Comparison of ENCODE assay signal across 1 cellular context in the genomic region with DNA sequence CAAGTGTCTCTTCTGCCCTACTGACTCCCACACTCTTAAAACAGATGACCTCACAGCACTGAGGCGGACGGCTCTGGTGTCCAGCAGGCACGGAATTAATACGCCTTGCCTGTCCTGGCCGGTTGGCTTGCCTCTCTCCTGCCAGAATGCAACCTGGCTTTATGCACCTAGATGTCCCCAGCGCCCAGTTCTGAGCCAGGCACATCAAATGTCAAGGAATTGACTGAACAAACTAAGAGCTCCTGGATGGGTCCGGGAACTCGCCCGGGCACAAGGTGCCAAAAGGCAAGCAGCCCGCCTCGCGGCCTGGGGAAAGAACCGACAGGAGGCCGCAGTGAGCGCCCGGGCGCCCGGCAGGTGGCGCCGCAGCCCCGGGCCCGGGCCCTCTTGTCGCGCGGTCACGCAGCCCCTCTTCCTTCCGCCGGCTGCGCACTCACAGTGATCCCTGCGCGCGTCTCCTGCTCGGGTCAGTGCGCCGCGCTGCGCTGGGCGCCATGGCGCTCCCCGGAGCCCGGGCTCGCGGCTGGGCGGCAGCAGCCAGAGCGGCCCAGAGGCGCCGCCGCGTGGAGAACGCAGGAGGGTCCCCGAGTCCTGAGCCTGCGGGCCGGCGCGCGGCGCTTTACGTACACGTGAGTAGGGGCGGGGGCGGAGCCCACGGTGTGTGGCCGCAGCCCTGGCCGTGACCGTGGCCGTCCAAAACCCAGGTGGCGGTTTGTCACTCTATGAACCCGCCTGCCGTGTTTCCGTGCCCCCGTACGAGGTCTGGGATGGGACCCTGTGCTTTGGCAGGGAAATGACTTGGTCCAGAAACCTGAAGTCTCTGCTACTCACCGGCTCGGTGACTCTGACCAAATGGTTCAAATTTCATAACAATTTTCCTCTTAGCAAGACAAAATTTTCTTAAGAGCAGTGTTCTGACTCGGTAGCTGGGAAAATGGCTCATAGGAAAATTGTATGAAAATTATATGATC.
TF ChIP-seq lines count a peak whose summit lies in the region.

RSAD1 (plus strand) TSS at position 470 of the 971 bp plus-strand sequence; CDS start at position 495, 25 bp downstream.

TF ChIP-seq in HepG2, 621 proteins besides CTCF, POLR2A, EP300 and RAD21 (continued from another document and continues in another):
- TF ChIP-seq TRAFD1 (CRISPR knock-in tag; IDR thresholded peaks at IDR 0.05; ENCODE audit: borderline replicate concordance): no peak
- TF ChIP-seq ZNF672 (CRISPR knock-in tag; IDR thresholded peaks at IDR 0.05): no peak
- peak; percentile 98 for TF ChIP-seq ARNT2 (CRISPR knock-in tag; IDR thresholded peaks at IDR 0.05; ENCODE audit: low read depth)
- TF ChIP-seq BORCS8-MEF2B (CRISPR knock-in tag; IDR thresholded peaks at IDR 0.05): no peak; the same call in none of the 2 replicates
- TF ChIP-seq YEATS2 (CRISPR knock-in tag; IDR thresholded peaks at IDR 0.05; ENCODE audit: borderline replicate concordance): peak; percentile 69; the same call in 1 of the 2 replicates
- TF ChIP-seq HDAC6 (IDR thresholded peaks at IDR 0.05; ENCODE audit: low read depth, low read length): no peak
- TF ChIP-seq ZNF256 (CRISPR knock-in tag; conservative IDR thresholded peaks at IDR 0.05): 0 out of 2 replicates have a peak, but pooled peaks have one; percentile 59
- TF ChIP-seq, protein P1, sequence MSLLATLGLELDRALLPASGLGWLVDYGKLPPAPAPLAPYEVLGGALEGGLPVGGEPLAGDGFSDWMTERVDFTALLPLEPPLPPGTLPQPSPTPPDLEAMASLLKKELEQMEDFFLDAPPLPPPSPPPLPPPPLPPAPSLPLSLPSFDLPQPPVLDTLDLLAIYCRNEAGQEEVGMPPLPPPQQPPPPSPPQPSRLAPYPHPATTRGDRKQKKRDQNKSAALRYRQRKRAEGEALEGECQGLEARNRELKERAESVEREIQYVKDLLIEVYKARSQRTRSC (CRISPR knock-in tag; IDR thresholded peaks at IDR 0.05; ENCODE audit: low read depth): peak; percentile 89; the same call in 1 of the 2 replicates
- no peak for TF ChIP-seq ATAD3A (CRISPR knock-in tag; IDR thresholded peaks at IDR 0.05)
- 0 out of 2 replicates have a peak, but pooled peaks have one; percentile 45 for TF ChIP-seq ADNP (CRISPR knock-in tag; IDR thresholded peaks at IDR 0.05)
- TF ChIP-seq SSRP1 (CRISPR knock-in tag; IDR thresholded peaks at IDR 0.05): peak; percentile 19; the same call in 1 of the 2 replicates
- TF ChIP-seq NPAS2 (CRISPR knock-in tag; IDR thresholded peaks at IDR 0.05; ENCODE audit: borderline replicate concordance): no peak
- TF ChIP-seq, protein P2, sequence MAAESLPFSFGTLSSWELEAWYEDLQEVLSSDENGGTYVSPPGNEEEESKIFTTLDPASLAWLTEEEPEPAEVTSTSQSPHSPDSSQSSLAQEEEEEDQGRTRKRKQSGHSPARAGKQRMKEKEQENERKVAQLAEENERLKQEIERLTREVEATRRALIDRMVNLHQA (CRISPR knock-in tag; IDR thresholded peaks at IDR 0.05): no peak
- peak; percentile 98; the same call in 1 of the 2 replicates for TF ChIP-seq ZNF816 (CRISPR knock-in tag; IDR thresholded peaks at IDR 0.05; ENCODE audit: borderline replicate concordance)
- TF ChIP-seq AHR (CRISPR knock-in tag; IDR thresholded peaks at IDR 0.05): no peak; the same call in 1 of the 2 replicates
- peak; percentile 84; the same call in 1 of the 2 replicates for TF ChIP-seq ZBTB46 (CRISPR knock-in tag; IDR thresholded peaks at IDR 0.05; ENCODE audit: borderline replicate concordance)
- TF ChIP-seq ZNF652 (CRISPR knock-in tag; IDR thresholded peaks at IDR 0.05; ENCODE audit: borderline replicate concordance, low read depth): no peak
- TF ChIP-seq, protein P3, sequence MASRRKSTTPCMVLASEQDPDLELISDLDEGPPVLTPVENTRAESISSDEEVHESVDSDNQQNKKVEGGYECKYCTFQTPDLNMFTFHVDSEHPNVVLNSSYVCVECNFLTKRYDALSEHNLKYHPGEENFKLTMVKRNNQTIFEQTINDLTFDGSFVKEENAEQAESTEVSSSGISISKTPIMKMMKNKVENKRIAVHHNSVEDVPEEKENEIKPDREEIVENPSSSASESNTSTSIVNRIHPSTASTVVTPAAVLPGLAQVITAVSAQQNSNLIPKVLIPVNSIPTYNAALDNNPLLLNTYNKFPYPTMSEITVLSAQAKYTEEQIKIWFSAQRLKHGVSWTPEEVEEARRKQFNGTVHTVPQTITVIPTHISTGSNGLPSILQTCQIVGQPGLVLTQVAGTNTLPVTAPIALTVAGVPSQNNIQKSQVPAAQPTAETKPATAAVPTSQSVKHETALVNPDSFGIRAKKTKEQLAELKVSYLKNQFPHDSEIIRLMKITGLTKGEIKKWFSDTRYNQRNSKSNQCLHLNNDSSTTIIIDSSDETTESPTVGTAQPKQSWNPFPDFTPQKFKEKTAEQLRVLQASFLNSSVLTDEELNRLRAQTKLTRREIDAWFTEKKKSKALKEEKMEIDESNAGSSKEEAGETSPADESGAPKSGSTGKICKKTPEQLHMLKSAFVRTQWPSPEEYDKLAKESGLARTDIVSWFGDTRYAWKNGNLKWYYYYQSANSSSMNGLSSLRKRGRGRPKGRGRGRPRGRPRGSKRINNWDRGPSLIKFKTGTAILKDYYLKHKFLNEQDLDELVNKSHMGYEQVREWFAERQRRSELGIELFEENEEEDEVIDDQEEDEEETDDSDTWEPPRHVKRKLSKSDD (CRISPR knock-in tag; IDR thresholded peaks at IDR 0.05; ENCODE audit: low read depth): peak; percentile 77; the same call in 1 of the 2 replicates
- peak; percentile 92 for TF ChIP-seq SALL2 (CRISPR knock-in tag; IDR thresholded peaks at IDR 0.05)
- TF ChIP-seq, protein P4, sequence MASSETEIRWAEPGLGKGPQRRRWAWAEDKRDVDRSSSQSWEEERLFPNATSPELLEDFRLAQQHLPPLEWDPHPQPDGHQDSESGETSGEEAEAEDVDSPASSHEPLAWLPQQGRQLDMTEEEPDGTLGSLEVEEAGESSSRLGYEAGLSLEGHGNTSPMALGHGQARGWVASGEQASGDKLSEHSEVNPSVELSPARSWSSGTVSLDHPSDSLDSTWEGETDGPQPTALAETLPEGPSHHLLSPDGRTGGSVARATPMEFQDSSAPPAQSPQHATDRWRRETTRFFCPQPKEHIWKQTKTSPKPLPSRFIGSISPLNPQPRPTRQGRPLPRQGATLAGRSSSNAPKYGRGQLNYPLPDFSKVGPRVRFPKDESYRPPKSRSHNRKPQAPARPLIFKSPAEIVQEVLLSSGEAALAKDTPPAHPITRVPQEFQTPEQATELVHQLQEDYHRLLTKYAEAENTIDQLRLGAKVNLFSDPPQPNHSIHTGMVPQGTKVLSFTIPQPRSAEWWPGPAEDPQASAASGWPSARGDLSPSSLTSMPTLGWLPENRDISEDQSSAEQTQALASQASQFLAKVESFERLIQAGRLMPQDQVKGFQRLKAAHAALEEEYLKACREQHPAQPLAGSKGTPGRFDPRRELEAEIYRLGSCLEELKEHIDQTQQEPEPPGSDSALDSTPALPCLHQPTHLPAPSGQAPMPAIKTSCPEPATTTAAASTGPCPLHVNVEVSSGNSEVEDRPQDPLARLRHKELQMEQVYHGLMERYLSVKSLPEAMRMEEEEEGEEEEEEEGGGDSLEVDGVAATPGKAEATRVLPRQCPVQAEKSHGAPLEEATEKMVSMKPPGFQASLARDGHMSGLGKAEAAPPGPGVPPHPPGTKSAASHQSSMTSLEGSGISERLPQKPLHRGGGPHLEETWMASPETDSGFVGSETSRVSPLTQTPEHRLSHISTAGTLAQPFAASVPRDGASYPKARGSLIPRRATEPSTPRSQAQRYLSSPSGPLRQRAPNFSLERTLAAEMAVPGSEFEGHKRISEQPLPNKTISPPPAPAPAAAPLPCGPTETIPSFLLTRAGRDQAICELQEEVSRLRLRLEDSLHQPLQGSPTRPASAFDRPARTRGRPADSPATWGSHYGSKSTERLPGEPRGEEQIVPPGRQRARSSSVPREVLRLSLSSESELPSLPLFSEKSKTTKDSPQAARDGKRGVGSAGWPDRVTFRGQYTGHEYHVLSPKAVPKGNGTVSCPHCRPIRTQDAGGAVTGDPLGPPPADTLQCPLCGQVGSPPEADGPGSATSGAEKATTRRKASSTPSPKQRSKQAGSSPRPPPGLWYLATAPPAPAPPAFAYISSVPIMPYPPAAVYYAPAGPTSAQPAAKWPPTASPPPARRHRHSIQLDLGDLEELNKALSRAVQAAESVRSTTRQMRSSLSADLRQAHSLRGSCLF (CRISPR knock-in tag; IDR thresholded peaks at IDR 0.05; ENCODE audit: borderline replicate concordance): no peak
- peak; percentile 77; the same call in 1 of the 2 replicates for TF ChIP-seq ZNF558 (CRISPR knock-in tag; IDR thresholded peaks at IDR 0.05; ENCODE audit: borderline replicate concordance)
- TF ChIP-seq KLF12 (CRISPR knock-in tag; IDR thresholded peaks at IDR 0.05; ENCODE audit: borderline replicate concordance): peak; percentile 73; the same call in 1 of the 2 replicates
- peak; percentile 76; the same call in 1 of the 2 replicates for TF ChIP-seq TMF1 (CRISPR knock-in tag; IDR thresholded peaks at IDR 0.05; ENCODE audit: low read depth)
- TF ChIP-seq SPEN (CRISPR knock-in tag; IDR thresholded peaks at IDR 0.05; ENCODE audit: low read depth): peak; percentile 95
- TF ChIP-seq MTF2 (CRISPR knock-in tag; IDR thresholded peaks at IDR 0.05; ENCODE audit: borderline replicate concordance): peak; percentile 25; the same call in 1 of the 2 replicates
- TF ChIP-seq ZNF446 (CRISPR knock-in tag; IDR thresholded peaks at IDR 0.05): no peak; the same call in 1 of the 2 replicates
- peak; percentile 55; the same call in 1 of the 2 replicates for TF ChIP-seq GFI1 (CRISPR knock-in tag; IDR thresholded peaks at IDR 0.05; ENCODE audit: borderline replicate concordance)
- no peak for TF ChIP-seq ZNF292 (CRISPR knock-in tag; IDR thresholded peaks at IDR 0.05; ENCODE audit: borderline replicate concordance, low read depth)
- peak; percentile 43; the same call in 1 of the 2 replicates for TF ChIP-seq ZSCAN22 (CRISPR knock-in tag; IDR thresholded peaks at IDR 0.05)
- 0 out of 2 replicates have a peak, but pooled peaks have one; percentile 23 for TF ChIP-seq GATAD2A (CRISPR knock-in tag; IDR thresholded peaks at IDR 0.05)
- TF ChIP-seq PRDM4 (CRISPR knock-in tag; IDR thresholded peaks at IDR 0.05; ENCODE audit: borderline replicate concordance): no peak
- peak; percentile 91 for TF ChIP-seq KAT8 (CRISPR knock-in tag; IDR thresholded peaks at IDR 0.05)
- peak; percentile 72; the same call in 1 of the 2 replicates for TF ChIP-seq ZNF572 (CRISPR knock-in tag; IDR thresholded peaks at IDR 0.05)
- peak; percentile 93 for TF ChIP-seq ZSCAN20 (CRISPR knock-in tag; IDR thresholded peaks at IDR 0.05; ENCODE audit: borderline replicate concordance)
- TF ChIP-seq, protein P5, sequence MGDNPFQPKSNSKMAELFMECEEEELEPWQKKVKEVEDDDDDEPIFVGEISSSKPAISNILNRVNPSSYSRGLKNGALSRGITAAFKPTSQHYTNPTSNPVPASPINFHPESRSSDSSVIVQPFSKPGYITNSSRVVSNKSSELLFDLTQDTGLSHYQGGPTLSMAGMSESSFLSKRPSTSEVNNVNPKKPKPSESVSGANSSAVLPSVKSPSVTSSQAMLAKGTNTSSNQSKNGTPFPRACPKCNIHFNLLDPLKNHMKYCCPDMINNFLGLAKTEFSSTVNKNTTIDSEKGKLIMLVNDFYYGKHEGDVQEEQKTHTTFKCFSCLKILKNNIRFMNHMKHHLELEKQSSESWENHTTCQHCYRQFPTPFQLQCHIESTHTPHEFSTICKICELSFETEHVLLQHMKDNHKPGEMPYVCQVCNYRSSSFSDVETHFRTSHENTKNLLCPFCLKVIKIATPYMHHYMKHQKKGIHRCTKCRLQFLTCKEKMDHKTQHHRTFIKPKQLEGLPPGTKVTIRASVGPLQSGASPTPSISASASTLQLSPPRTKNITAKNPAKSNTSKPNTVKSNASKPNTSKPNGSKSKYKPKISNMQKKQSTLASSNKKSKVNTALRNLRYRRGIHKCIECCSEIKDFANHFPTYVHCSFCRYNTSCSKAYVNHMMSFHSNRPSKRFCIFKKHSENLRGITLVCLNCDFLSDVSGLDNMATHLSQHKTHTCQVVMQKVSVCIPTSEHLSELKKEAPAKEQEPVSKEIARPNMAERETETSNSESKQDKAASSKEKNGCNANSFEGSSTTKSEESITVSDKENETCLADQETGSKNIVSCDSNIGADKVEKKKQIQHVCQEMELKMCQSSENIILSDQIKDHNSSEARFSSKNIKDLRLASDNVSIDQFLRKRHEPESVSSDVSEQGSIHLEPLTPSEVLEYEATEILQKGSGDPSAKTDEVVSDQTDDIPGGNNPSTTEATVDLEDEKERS (CRISPR knock-in tag; IDR thresholded peaks at IDR 0.05): no peak; the same call in 1 of the 2 replicates
- TF ChIP-seq NFYC (CRISPR knock-in tag; IDR thresholded peaks at IDR 0.05): no peak
